10 cellular contexts compared by ENCODE assay signal in genomic region chr4:2482192-2482591, GRCh38. TPM values are rescaled to one million over a fixed set of nuclear protein-coding genes. Genes with fewer than 3 reads are reported as not detected.
DNase-seq lines count a peak whose midpoint lies in the region; ATAC-seq, FAIRE-seq and TF ChIP-seq lines count a peak whose summit lies in the region.
"Had no signal": no experiment of that assay in that cellular context is flagged by ENCODE, and none has a peak within 500 bp of the region (broad histone marks: within the 10 kb centered on the region; RNA-seq: fewer than 3 reads in every experiment).

No MANE protein-coding gene starts in this region.

- intact Hi-C loops in heart right ventricle (cut with DNase I): no loop called here
- intact Hi-C loops in Right ventricle myocardium superior (cut with DNase I): no loop called here
- intact Hi-C loops in GM12878 (cut with micrococcal nuclease; ENCODE audit: unreplicated experiment): no loop called here
- intact Hi-C loops in naive thymus-derived CD4-positive, alpha-beta T cell (cut with micrococcal nuclease): no loop called here
- intact Hi-C loops in uterus (cut with DNase I; ENCODE audit: low total_unique reads): no loop called here

- peaks cover 0 to 2% (median 0%) of the 10 kb centered on the region in 11 donors for H3K9me3 Mint-ChIP-seq in naive thymus-derived CD4-positive, alpha-beta T cell

- peaks cover 32% of the 10 kb centered on the region for H4K20me1 ChIP-seq in GM12878 (ENCODE audit: control insufficient read depth, insufficient read depth)

- WGBS in heart right ventricle, 2 donors: 63 to 83% methylated on average over 4 of the region's 4 CpGs
- 0% methylated on average over 4 of the region's 4 CpGs for WGBS in GM12878 (ENCODE audit: insufficient coverage, insufficient replicate concordance, low lambda C conversion rate, missing lambda C conversion rate)

- RAD21 ChIA-PET in GM12878 (lab: Charles Lee; ENCODE audit: unreplicated experiment): interaction anchor here (4.1 to 8.0 kb wide), 2 partner anchors 12 to 14 kb away, joined by 47 to 51 read pairs; partner anchors contain the start of gene RNF4

- H2AFZ ChIP-seq in GM12878 (ENCODE audit: control insufficient read depth, low read depth, low read length): no peak overlapping the region

- H3K4me1 Mint-ChIP-seq in naive thymus-derived CD4-positive, alpha-beta T cell: peaks cover 79 to 96% (median 91%) of the 10 kb centered on the region in 7 donors

- peaks cover 0 to 7% (median 0%) of the 10 kb centered on the region in 9 donors for H3K36me3 ChIP-seq in heart right ventricle
- H3K36me3 ChIP-seq in GM12878 (ENCODE audit: control insufficient read depth in 2 of 2, insufficient read depth in 2 of 2, low read length in 1 of 2): peaks cover 2 to 17% of the 10 kb centered on the region in 2 experiments
- H3K36me3 ChIP-seq in naive thymus-derived CD4-positive, alpha-beta T cell (ENCODE audit: control insufficient read depth in 2 of 3, insufficient read depth in 3 of 3, low read length in 3 of 3): no peaks in the 10 kb centered on the region
- H3K36me3 ChIP-seq in uterus: no peaks in the 10 kb centered on the region
- H3K36me3 ChIP-seq in MG63: no peaks in the 10 kb centered on the region; the same call in 1 of the 2 replicates

- SMC1A ChIA-PET in GM12878 (lab: Charles Lee; ENCODE audit: uncharacterized antibody, unreplicated experiment): interaction anchor here (1.0 to 12.4 kb wide), 5 partner anchors 9 to 262 kb away, joined by 3 to 113 read pairs (median 4); partner anchors contain the start of gene RNF4

- TF ChIP-seq EP300 in GM12878 (IDR thresholded peaks at IDR 0.05; ENCODE audit: borderline replicate concordance in 1 of 2, control insufficient read depth in 1 of 2, low read depth in 2 of 2, low read length in 2 of 2): no peak

- no peaks in the 10 kb centered on the region for H3K27me3 ChIP-seq in heart right ventricle
- no peaks in the 10 kb centered on the region for H3K27me3 ChIP-seq in GM12878 (replicated peaks in 1 of 2; ENCODE audit: control insufficient read depth in 2 of 2, insufficient read depth in 2 of 2, low read length in 1 of 2)
- no peaks in the 10 kb centered on the region for H3K27me3 ChIP-seq in naive thymus-derived CD4-positive, alpha-beta T cell (ENCODE audit: control insufficient read depth in 2 of 2, insufficient read depth in 2 of 2, low read length in 2 of 2)
- H3K27me3 ChIP-seq in uterus: no peaks in the 10 kb centered on the region
- no peaks in the 10 kb centered on the region for H3K27me3 ChIP-seq in MG63

- DNase-seq in heart right ventricle (no peak), Right ventricle myocardium superior (no peak), GM12878 (ENCODE audit: low read depth, low spot score) (no peak), uterus (no peak), MG63 (no peak), SHP77 treated with DMSO at 0.1 percent for 48 hours (lab: John Stamatoyannopoulos, UW) (no peak)
- DNase-seq in naive thymus-derived CD4-positive, alpha-beta T cell: no peak
- DNase-seq: effector CD8-positive, alpha-beta T cell; NCI-H524 had no signal

- TF ChIP-seq POLR2A in GM12878 (IDR thresholded peaks at IDR 0.05; ENCODE audit: low read depth, low read length) (peak; percentile 36; the same call in 1 of the 2 replicates), uterus (IDR thresholded peaks at IDR 0.05) (no peak)

- peaks cover 100% of the 10 kb centered on the region for H3K79me2 ChIP-seq in GM12878 (ENCODE audit: control insufficient read depth, insufficient read depth, low read length)

- peak in 1 of 8 donors; percentile 28 for ATAC-seq in heart right ventricle
- no peak for ATAC-seq in Right ventricle myocardium superior (ENCODE audit: poor library complexity)
- ATAC-seq in GM12878: peak; percentile 10
- no peak for ATAC-seq in naive thymus-derived CD4-positive, alpha-beta T cell
- ATAC-seq in HG03196 (IDR thresholded peaks at IDR 0.05; ENCODE audit: unreplicated experiment): no peak

- H3K4me1 ChIP-seq in heart right ventricle: peaks cover 34 to 100% (median 81%) of the 10 kb centered on the region in 9 donors
- H3K4me1 ChIP-seq in GM12878 (ENCODE audit: control insufficient read depth, insufficient read depth, low read length): peaks cover 70% of the 10 kb centered on the region
- peaks cover 81 to 83% of the 10 kb centered on the region in 2 donors for H3K4me1 ChIP-seq in naive thymus-derived CD4-positive, alpha-beta T cell (ENCODE audit: control insufficient read depth in 2 of 2, insufficient read depth in 2 of 2, low read length in 2 of 2)
- H3K4me1 ChIP-seq in uterus: peaks cover 0 to 17% of the 10 kb centered on the region in 2 donors

- H3K4me3 ChIP-seq in heart right ventricle (peak overlapping the region in 1 of 10 donors; percentile 6), GM12878 (peak overlapping the region; percentile 48; the same call in 1 of the 2 replicates), uterus (no peak overlapping the region), MG63 (no peak overlapping the region)
- no peak overlapping the region for H3K4me3 ChIP-seq in naive thymus-derived CD4-positive, alpha-beta T cell (ENCODE audit: low read length)

- H3K9me3 ChIP-seq in heart right ventricle: no peaks in the 10 kb centered on the region
- H3K9me3 ChIP-seq in GM12878 (replicated peaks; ENCODE audit: control insufficient read depth, insufficient read depth, low read length): no peaks in the 10 kb centered on the region
- no peaks in the 10 kb centered on the region for H3K9me3 ChIP-seq in naive thymus-derived CD4-positive, alpha-beta T cell (ENCODE audit: control insufficient read depth in 2 of 3, low read length in 3 of 3)
- no peaks in the 10 kb centered on the region for H3K9me3 ChIP-seq in uterus
- no peaks in the 10 kb centered on the region for H3K9me3 ChIP-seq in MG63

- no peak for TF ChIP-seq CTCF in heart right ventricle (IDR thresholded peaks at IDR 0.05)
- no peak for TF ChIP-seq CTCF in GM12878 (IDR thresholded peaks at IDR 0.05 in 2 of 3, conservative IDR thresholded peaks at IDR 0.05 in 1 of 3; ENCODE audit: control insufficient read depth in 2 of 3, extremely low read depth in 1 of 3, insufficient read depth in 1 of 3, low read depth in 3 of 3, low read length in 3 of 3)
- TF ChIP-seq CTCF in uterus (IDR thresholded peaks at IDR 0.05): no peak

- peak overlapping the region; percentile 29 to 87 (median 77) for H3K27ac ChIP-seq in heart right ventricle
- H3K27ac ChIP-seq in GM12878 (ENCODE audit: control insufficient read depth, insufficient read depth): peak overlapping the region; percentile 71
- peak overlapping the region; percentile 51 for H3K27ac ChIP-seq in naive thymus-derived CD4-positive, alpha-beta T cell (ENCODE audit: low read depth, low read length)
- peak overlapping the region; percentile 3 to 38 for H3K27ac ChIP-seq in uterus

- peak overlapping the region; percentile 53 for H3K4me2 ChIP-seq in GM12878 (ENCODE audit: control insufficient read depth, insufficient read depth)

- CTCF ChIA-PET in GM12878 (lab: Yijun Ruan, JAX): interaction anchor here (1.1 to 2.1 kb wide), 3 partner anchors 11 to 17 kb away, joined by 3 to 7 read pairs (median 3); partner anchors contain the start of gene RNF4
- CTCF ChIA-PET in naive thymus-derived CD4-positive, alpha-beta T cell (lab: Charles Lee): interaction anchor here (0.5 kb wide), 1 partner anchor 247 kb away, joined by 3 read pairs; no protein-coding TSS in a partner anchor

- H3K27ac Mint-ChIP-seq in naive thymus-derived CD4-positive, alpha-beta T cell: peak overlapping the region; percentile 25 to 92 (median 72)

- in situ Hi-C loops in GM12878 (cut with MboI): no loop called here

- peaks cover 0 to 19% (median 3%) of the 10 kb centered on the region in 5 donors for H3K36me3 Mint-ChIP-seq in naive thymus-derived CD4-positive, alpha-beta T cell

- no peaks in the 10 kb centered on the region for H3K27me3 Mint-ChIP-seq in naive thymus-derived CD4-positive, alpha-beta T cell

- POLR2A ChIA-PET in GM12878 (lab: Charles Lee): interaction anchor here (0.6 to 9.1 kb wide), 4 partner anchors 12 to 546 kb away, joined by 4 to 80 read pairs (median 8); partner anchors contain the start of gene RNF4
- POLR2A ChIA-PET in naive thymus-derived CD4-positive, alpha-beta T cell (lab: Charles Lee): interaction anchor here (5.1 kb wide), 1 partner anchor 13 kb away, joined by 51 read pairs; the partner anchor contains the start of gene RNF4

- peak overlapping the region; percentile 68 to 85 (median 76) for H3K4me3 Mint-ChIP-seq in naive thymus-derived CD4-positive, alpha-beta T cell

- FAIRE-seq in GM12878 (lab: Jason Lieb, UNC): no peak

- no TSS peak for BruUV-seq in GM12878 (replicated peaks; lab: Mats Ljungman, UMichigan)

- H3K9ac ChIP-seq in GM12878 (ENCODE audit: control insufficient read depth, insufficient read depth, low read length): peak overlapping the region; percentile 45

- no peak for TF ChIP-seq RAD21 in GM12878 (IDR thresholded peaks at IDR 0.05; ENCODE audit: insufficient read depth, low read depth, low read length)

RNA-seq across cellular contexts. Expression of gene RNF4, which starts 13.3 kb away (rescaled TPM):
- 10 to 100 TPM; 27.4 to 42.1 (median 30.6) TPM for total RNA-seq in heart right ventricle
- 10 to 100 TPM; 13.4 to 19.3 TPM for polyA plus RNA-seq in heart right ventricle
- total RNA-seq in Right ventricle myocardium superior: 22.3 TPM
- 173 and 195 TPM in 2 replicates for total RNA-seq in GM12878 (2013; cell fraction: nucleolus; rRNA removed)
- 64.3 and 66.3 TPM in 2 replicates for total RNA-seq in GM12878 (2014; rRNA removed)
- total RNA-seq in GM12878 (2014; rRNA removed; fragmentation: Illumina TruSeq; extraction: Trizol): 65.0 and 68.2 TPM in 2 replicates
- 81.2 and 82.0 TPM in 2 replicates for total RNA-seq in GM12878 (2021)
- polyA plus RNA-seq in GM12878 (2011; ENCODE audit: low read depth): 41.0 TPM
- polyA plus RNA-seq in GM12878 (2011; rRNA removed): 108 and 145 TPM in 2 replicates
- polyA plus RNA-seq in GM12878 (2011; cell fraction: cytosol; rRNA removed): 114 and 133 TPM in 2 replicates
- polyA plus RNA-seq in GM12878 (2011; cell fraction: nucleus; rRNA removed): 80.2 and 87.1 TPM in 2 replicates
- 58.2 and 59.6 TPM in 2 replicates for polyA plus RNA-seq in GM12878 (2012)
- 85.4 and 87.7 TPM in 2 replicates for polyA plus RNA-seq in GM12878 (2014; fragmentation: Illumina TruSeq; extraction: Trizol)
- polyA plus RNA-seq in GM12878 (2014; fragmentation: Nextera tagmentation; extraction: Ambion mirVana): 10 to 100 TPM; 34.9 to 53.2 TPM
- 69.8 and 70.9 TPM in 2 replicates for polyA plus RNA-seq in GM12878 (2014; rRNA removed)
- polyA plus RNA-seq in GM12878 (2016; fragmentation: Nextera tagmentation; extraction: Ambion mirVana): 10 to 100 TPM; 81.4 to 87.5 TPM
- 120 and 122 TPM in 2 replicates for polyA minus RNA-seq in GM12878 (2011; rRNA and poly(A)+ RNA removed)
- polyA minus RNA-seq in GM12878 (2011; cell fraction: cytosol; rRNA and poly(A)+ RNA removed): 52.4 and 63.9 TPM in 2 replicates
- polyA minus RNA-seq in GM12878 (2011; cell fraction: nucleus; rRNA and poly(A)+ RNA removed): 64.7 and 74.7 TPM in 2 replicates
- 100 to 1,000 TPM in 1 of 5 experiments, 10 to 100 TPM in 4; 80.7 to 101 (median 91.8) TPM for total RNA-seq in naive thymus-derived CD4-positive, alpha-beta T cell
- 10 to 100 TPM; 69.4 to 96.8 TPM for polyA plus RNA-seq in naive thymus-derived CD4-positive, alpha-beta T cell
- 10 to 100 TPM; 10.8 to 57.9 (median 33.9) TPM for total RNA-seq in uterus
- total RNA-seq in MG63 (2014; rRNA removed; shearing (Covaris generic); ENCODE audit: low replicate concordance): 39.8 and 44.8 TPM in 2 replicates

RNA-seq across cellular contexts. Expression of gene FAM193A, which starts 54.3 kb away (rescaled TPM):
- total RNA-seq in heart right ventricle (10 to 100 TPM; 12.6 to 20.6 (median 16.3) TPM), Right ventricle myocardium superior (14.5 TPM), GM12878 (2014; rRNA removed) (9.3 and 9.8 TPM in 2 replicates), GM12878 (2014; rRNA removed; fragmentation: Illumina TruSeq; extraction: Trizol) (8.6 and 8.9 TPM in 2 replicates), GM12878 (2021) (22.2 and 23.3 TPM in 2 replicates), uterus (10 to 100 TPM; 17.1 to 51.2 (median 28.1) TPM)
- polyA plus RNA-seq in heart right ventricle (10 to 100 TPM in 1 of 2 donors, 1 to 10 TPM in 1; 7.5 to 14.3 TPM), GM12878 (2011; rRNA removed) (3.7 and 5.1 TPM in 2 replicates), GM12878 (2014; fragmentation: Illumina TruSeq; extraction: Trizol) (8.5 and 12.4 TPM in 2 replicates), GM12878 (2014; fragmentation: Nextera tagmentation; extraction: Ambion mirVana) (under 1 TPM; 0.52 to 0.91 TPM), GM12878 (2014; rRNA removed) (8.6 and 10.3 TPM in 2 replicates), GM12878 (2016; fragmentation: Nextera tagmentation; extraction: Ambion mirVana) (1 to 10 TPM; 5.3 to 6.1 TPM)
- total RNA-seq in GM12878 (2013; cell fraction: nucleolus; rRNA removed): 80.1 and 89.1 TPM in 2 replicates
- 8.2 TPM for polyA plus RNA-seq in GM12878 (2011; ENCODE audit: low read depth)
- polyA plus RNA-seq in GM12878 (2011; cell fraction: cytosol; rRNA removed): 7.5 and 9.4 TPM in 2 replicates
- polyA plus RNA-seq in GM12878 (2011; cell fraction: nucleus; rRNA removed): 15.9 and 22.4 TPM in 2 replicates
- 13.2 and 14.7 TPM in 2 replicates for polyA plus RNA-seq in GM12878 (2012)
- polyA minus RNA-seq in GM12878 (2011; rRNA and poly(A)+ RNA removed): 15.6 and 20.9 TPM in 2 replicates
- polyA minus RNA-seq in GM12878 (2011; cell fraction: cytosol; rRNA and poly(A)+ RNA removed): 11.9 and 12.1 TPM in 2 replicates
- 16.8 and 30.8 TPM in 2 replicates for polyA minus RNA-seq in GM12878 (2011; cell fraction: nucleus; rRNA and poly(A)+ RNA removed)
- 10 to 100 TPM; 32.8 to 47.2 (median 44.1) TPM for total RNA-seq in naive thymus-derived CD4-positive, alpha-beta T cell
- 1 to 10 TPM; 2.2 to 4.8 TPM for polyA plus RNA-seq in naive thymus-derived CD4-positive, alpha-beta T cell
- total RNA-seq in MG63 (2014; rRNA removed; shearing (Covaris generic); ENCODE audit: low replicate concordance): 7.3 and 24.4 TPM in 2 replicates

Comparison
In these comparisons a context has a peak if more than half of its experiments do, and no peak if none do; other contexts are left out.
1. H3K27ac ChIP-seq: peak in every context shown above with its lines; median percentile 77 in heart right ventricle; 71 in GM12878; 51 in naive thymus-derived CD4-positive, alpha-beta T cell; 20 in uterus.